In genomic region chr13:72643339-72643989, GRCh38 we compare ENCODE assay signal across 8 cellular contexts.
DNase-seq lines count a peak whose midpoint lies in the region; ATAC-seq and FAIRE-seq lines count a peak whose summit lies in the region.

No MANE protein-coding gene starts in this region.

- peak; percentile 52 for DNase-seq in NCI-H82 (lab: John Stamatoyannopoulos, UW)
- no peak for DNase-seq in NCI-H82 treated with DMSO at 0.1 percent for 48 hours (lab: John Stamatoyannopoulos, UW; ENCODE audit: unreplicated experiment)
- peak; percentile 51 for DNase-seq in RPMI8226
- DNase-seq in activated naive CD8-positive, alpha-beta T cell treated with anti-CD3 and anti-CD28 coated beads, Interleukin-2, amount 10 ng/mL, durations not matched to agents 7 days and 5 days = peak; percentile 39
- peak; percentile 21 for DNase-seq in inferior parietal cortex (ENCODE audit: extremely low spot score)
- peak; percentile 2 to 13 (median 3) for DNase-seq in stimulated activated CD4-positive, alpha-beta T cell treated with anti-CD3 and anti-CD28 coated beads, TNF-alpha, amount 100 ng/mL, for 4 hours (ENCODE audit: low read depth in 3 of 3)
- DNase-seq in HTR-8/SVneo (ENCODE audit: insufficient read length, low spot score) = no peak

- H3K4me3 Mint-ChIP-seq in activated naive CD8-positive, alpha-beta T cell treated with anti-CD3 and anti-CD28 coated beads, Interleukin-2, amount 10 ng/mL, durations not matched to agents 7 days and 5 days = no peak overlapping the region

- H3K9me3 Mint-ChIP-seq in activated naive CD8-positive, alpha-beta T cell treated with anti-CD3 and anti-CD28 coated beads, Interleukin-2, amount 10 ng/mL, durations not matched to agents 7 days and 5 days = no peaks in the 10 kb centered on the region

- no peak overlapping the region for H3K27ac Mint-ChIP-seq in activated naive CD8-positive, alpha-beta T cell treated with anti-CD3 and anti-CD28 coated beads, Interleukin-2, amount 10 ng/mL, durations not matched to agents 7 days and 5 days

- no peak for FAIRE-seq in HTR-8/SVneo (lab: Jason Lieb, UNC)

- peak; percentile 68 for ATAC-seq in HG02798 (IDR thresholded peaks at IDR 0.05; ENCODE audit: poor library complexity, unreplicated experiment)
- ATAC-seq in activated naive CD8-positive, alpha-beta T cell treated with anti-CD3 and anti-CD28 coated beads, Interleukin-2, amount 10 ng/mL, durations not matched to agents 7 days and 5 days (ENCODE audit: low read depth) = no peak

- peaks cover 20% of the 10 kb centered on the region for H3K27me3 Mint-ChIP-seq in activated naive CD8-positive, alpha-beta T cell treated with anti-CD3 and anti-CD28 coated beads, Interleukin-2, amount 10 ng/mL, durations not matched to agents 7 days and 5 days

- H3K4me1 Mint-ChIP-seq in activated naive CD8-positive, alpha-beta T cell treated with anti-CD3 and anti-CD28 coated beads, Interleukin-2, amount 10 ng/mL, durations not matched to agents 7 days and 5 days = no peaks in the 10 kb centered on the region

- no peaks in the 10 kb centered on the region for H3K36me3 Mint-ChIP-seq in activated naive CD8-positive, alpha-beta T cell treated with anti-CD3 and anti-CD28 coated beads, Interleukin-2, amount 10 ng/mL, durations not matched to agents 7 days and 5 days

- POLR2A ChIA-PET in activated naive CD8-positive, alpha-beta T cell treated with anti-CD3 and anti-CD28 coated beads, Interleukin-2, amount 10 ng/mL, durations not matched to agents 7 days and 5 days (lab: Charles Lee) = no interaction called here

Comparison
In these comparisons a context has a peak if more than half of its experiments do, and no peak if none do; other contexts are left out.
1. DNase-seq: peak in NCI-H82 (single experiment), RPMI8226 (single experiment), activated naive CD8-positive, alpha-beta T cell treated with anti-CD3 and anti-CD28 coated beads, Interleukin-2, amount 10 ng/mL, durations not matched to agents 7 days and 5 days (single experiment), inferior parietal cortex (single experiment) and stimulated activated CD4-positive, alpha-beta T cell treated with anti-CD3 and anti-CD28 coated beads, TNF-alpha, amount 100 ng/mL, for 4 hours (3 of 3); none in NCI-H82 treated with DMSO at 0.1 percent for 48 hours (single experiment) and HTR-8/SVneo (single experiment).